In genomic region chr19:5369304-5369703, GRCh38 we compare ENCODE assay signal across 20 cellular contexts.
"Had no signal": no experiment of that assay in that cellular context is flagged by ENCODE, and none has a peak within 500 bp of the region (broad histone marks: within the 10 kb centered on the region; RNA-seq: fewer than 3 reads in every experiment).

No MANE protein-coding gene starts in this region.

- H3K9me3 ChIP-seq: MG63 had no signal

- H3K27me3 ChIP-seq: MG63 had no signal

- H3K4me3 ChIP-seq: MG63 had no signal

- H3K36me3 ChIP-seq: MG63 had no signal

- DNase-seq: MV-4-11, NCI-H1048, NCI-H1092, NCI-H1092 treated with DMSO at 0.1 percent for 48 hours, NCI-H1105, NCI-H1417 treated with DMSO at 0.1 percent for 48 hours, NCI-H1436, NCI-H1436 treated with DMSO at 0.1 percent for 48 hours, NCI-H146, NCI-H1694 treated with DMSO at 0.1 percent for 48 hours, NCI-H187, NCI-H187 treated with DMSO at 0.1 percent for 48 hours, NCI-H2029 treated with DMSO at 0.1 percent for 48 hours, NCI-H2081 treated with DMSO at 0.1 percent for 48 hours, NCI-H2107, NCI-H2171, NCI-H2227 treated with DMSO at 0.1 percent for 48 hours, NCI-H446 treated with DMSO at 0.1 percent for 48 hours, NCI-H510A had no signal
